Comparison of ENCODE assay signal across 1 cellular context in the genomic region with DNA sequence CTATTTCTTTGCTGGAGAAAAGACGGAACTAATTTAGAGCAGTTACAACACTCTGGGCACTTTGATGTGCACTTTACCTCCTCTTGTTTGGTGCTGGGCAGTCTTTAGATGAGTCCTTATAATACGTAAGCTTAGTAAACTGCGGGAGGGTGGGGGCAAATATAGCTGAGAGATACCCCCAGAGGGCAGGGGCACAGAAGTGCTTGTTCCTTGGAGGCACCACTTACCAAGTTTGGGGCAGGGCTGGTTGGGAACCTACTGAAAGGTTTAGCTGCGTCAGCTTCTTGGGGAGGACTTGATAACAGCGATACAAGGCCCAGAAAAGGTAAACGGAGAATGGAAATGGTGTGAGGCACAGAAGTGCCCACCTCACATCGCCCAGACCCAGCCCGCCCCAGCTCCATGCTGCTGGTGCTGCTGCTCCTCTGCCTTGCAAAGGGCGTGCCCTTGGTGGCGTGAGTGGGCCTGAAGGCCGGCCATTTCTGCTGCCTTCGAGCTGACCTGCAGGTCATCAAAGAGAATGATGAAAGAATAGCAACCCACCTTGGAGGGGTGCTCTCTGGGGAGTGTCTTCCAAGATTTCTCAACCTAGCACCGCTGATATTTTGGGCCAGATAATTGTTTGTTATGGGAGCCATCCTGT.
TF ChIP-seq lines count a peak whose summit lies in the region.

No MANE protein-coding gene starts in this region.

TF ChIP-seq in SK-N-SH, 30 proteins besides CTCF, POLR2A, EP300 and RAD21:
- TF ChIP-seq, protein P1, sequence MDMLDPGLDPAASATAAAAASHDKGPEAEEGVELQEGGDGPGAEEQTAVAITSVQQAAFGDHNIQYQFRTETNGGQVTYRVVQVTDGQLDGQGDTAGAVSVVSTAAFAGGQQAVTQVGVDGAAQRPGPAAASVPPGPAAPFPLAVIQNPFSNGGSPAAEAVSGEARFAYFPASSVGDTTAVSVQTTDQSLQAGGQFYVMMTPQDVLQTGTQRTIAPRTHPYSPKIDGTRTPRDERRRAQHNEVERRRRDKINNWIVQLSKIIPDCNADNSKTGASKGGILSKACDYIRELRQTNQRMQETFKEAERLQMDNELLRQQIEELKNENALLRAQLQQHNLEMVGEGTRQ (IDR thresholded peaks at IDR 0.05; ENCODE audit: borderline replicate concordance, low read depth, low read length) = no peak
- TF ChIP-seq, protein P2, sequence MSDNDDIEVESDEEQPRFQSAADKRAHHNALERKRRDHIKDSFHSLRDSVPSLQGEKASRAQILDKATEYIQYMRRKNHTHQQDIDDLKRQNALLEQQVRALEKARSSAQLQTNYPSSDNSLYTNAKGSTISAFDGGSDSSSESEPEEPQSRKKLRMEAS (IDR thresholded peaks at IDR 0.05; ENCODE audit: low read depth) = no peak
- TF ChIP-seq GATA2 (CRISPR knock-in tag; IDR thresholded peaks at IDR 0.05) (no peak), MXI1 (IDR thresholded peaks at IDR 0.05; ENCODE audit: low read depth, low read length) (no peak), FOXJ3 (CRISPR knock-in tag; IDR thresholded peaks at IDR 0.05) (no peak), POLR2AphosphoS5 (IDR thresholded peaks at IDR 0.05; ENCODE audit: low read depth, low read length) (no peak), EZH2phosphoT487 (IDR thresholded peaks at IDR 0.05; ENCODE audit: borderline replicate concordance, low read depth) (no peak), TCF12 (IDR thresholded peaks at IDR 0.05) (no peak), RXRA (IDR thresholded peaks at IDR 0.05; ENCODE audit: borderline replicate concordance, low read depth) (no peak), FOXM1 (IDR thresholded peaks at IDR 0.05; ENCODE audit: low read depth) (no peak), ELF1 (IDR thresholded peaks at IDR 0.05) (no peak), SIN3A (IDR thresholded peaks at IDR 0.05; ENCODE audit: borderline replicate concordance, low read depth, low read length) (no peak), TAF1 (IDR thresholded peaks at IDR 0.05; ENCODE audit: borderline replicate concordance, low read depth, low read length) (no peak), SMC3 (IDR thresholded peaks at IDR 0.05; ENCODE audit: low read depth, low read length) (no peak), GABPA (IDR thresholded peaks at IDR 0.05; ENCODE audit: low read depth) (no peak), RFX5 (IDR thresholded peaks at IDR 0.05; ENCODE audit: low read length) (no peak)
- TF ChIP-seq, protein P3, sequence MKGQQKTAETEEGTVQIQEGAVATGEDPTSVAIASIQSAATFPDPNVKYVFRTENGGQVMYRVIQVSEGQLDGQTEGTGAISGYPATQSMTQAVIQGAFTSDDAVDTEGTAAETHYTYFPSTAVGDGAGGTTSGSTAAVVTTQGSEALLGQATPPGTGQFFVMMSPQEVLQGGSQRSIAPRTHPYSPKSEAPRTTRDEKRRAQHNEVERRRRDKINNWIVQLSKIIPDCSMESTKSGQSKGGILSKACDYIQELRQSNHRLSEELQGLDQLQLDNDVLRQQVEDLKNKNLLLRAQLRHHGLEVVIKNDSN (IDR thresholded peaks at IDR 0.05; ENCODE audit: borderline replicate concordance, low read depth) = no peak
- TF ChIP-seq, protein P4, sequence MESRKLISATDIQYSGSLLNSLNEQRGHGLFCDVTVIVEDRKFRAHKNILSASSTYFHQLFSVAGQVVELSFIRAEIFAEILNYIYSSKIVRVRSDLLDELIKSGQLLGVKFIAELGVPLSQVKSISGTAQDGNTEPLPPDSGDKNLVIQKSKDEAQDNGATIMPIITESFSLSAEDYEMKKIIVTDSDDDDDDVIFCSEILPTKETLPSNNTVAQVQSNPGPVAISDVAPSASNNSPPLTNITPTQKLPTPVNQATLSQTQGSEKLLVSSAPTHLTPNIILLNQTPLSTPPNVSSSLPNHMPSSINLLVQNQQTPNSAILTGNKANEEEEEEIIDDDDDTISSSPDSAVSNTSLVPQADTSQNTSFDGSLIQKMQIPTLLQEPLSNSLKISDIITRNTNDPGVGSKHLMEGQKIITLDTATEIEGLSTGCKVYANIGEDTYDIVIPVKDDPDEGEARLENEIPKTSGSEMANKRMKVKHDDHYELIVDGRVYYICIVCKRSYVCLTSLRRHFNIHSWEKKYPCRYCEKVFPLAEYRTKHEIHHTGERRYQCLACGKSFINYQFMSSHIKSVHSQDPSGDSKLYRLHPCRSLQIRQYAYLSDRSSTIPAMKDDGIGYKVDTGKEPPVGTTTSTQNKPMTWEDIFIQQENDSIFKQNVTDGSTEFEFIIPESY (IDR thresholded peaks at IDR 0.05; ENCODE audit: borderline replicate concordance, low read depth) = no peak
